20 cellular contexts compared by ENCODE assay signal in the genomic region with DNA sequence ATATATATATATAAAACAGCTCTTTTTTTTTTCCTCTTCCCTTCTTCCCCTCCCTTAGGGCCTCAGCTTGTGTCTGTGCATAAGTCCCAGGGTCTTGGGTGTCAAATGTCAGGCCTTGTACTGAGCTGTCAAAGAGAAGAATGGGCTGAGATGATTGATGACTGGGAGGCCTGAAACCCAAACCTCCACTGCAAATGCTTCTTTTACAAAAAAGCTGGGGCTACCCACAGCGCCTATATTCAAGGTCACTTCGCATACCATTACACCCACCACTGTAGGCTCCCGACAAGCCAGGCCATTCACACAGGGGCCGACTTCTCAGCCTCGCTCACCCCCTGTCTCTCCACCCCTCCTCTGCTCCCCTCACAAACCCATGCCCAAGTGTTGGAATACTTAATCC.
DNase-seq lines count a peak whose midpoint lies in the region; ATAC-seq and TF ChIP-seq lines count a peak whose summit lies in the region.
"Had no signal": no experiment of that assay in that cellular context is flagged by ENCODE, and none has a peak within 500 bp of the region (broad histone marks: within the 10 kb centered on the region; RNA-seq: fewer than 3 reads in every experiment).

No MANE protein-coding gene starts in this region.

- no peaks in the 10 kb centered on the region for H3K36me3 Mint-ChIP-seq in osteocyte (ENCODE audit: unreplicated experiment)
- H3K36me3 Mint-ChIP-seq: activated naive CD4-positive, alpha-beta T cell treated with anti-CD3 and anti-CD28 coated beads, Interleukin-2, amount 50 U/mL, for 24 hours had no signal

- peaks cover 4% of the 10 kb centered on the region for H3K9me3 Mint-ChIP-seq in osteocyte (ENCODE audit: unreplicated experiment)
- H3K9me3 Mint-ChIP-seq: activated naive CD4-positive, alpha-beta T cell treated with anti-CD3 and anti-CD28 coated beads, Interleukin-2, amount 50 U/mL, for 24 hours; CD4-positive, alpha-beta T cell had no signal

- POLR2A ChIA-PET in HEK293 (lab: Yijun Ruan, JAX) = no interaction called here

- H3K4me3 Mint-ChIP-seq in osteocyte (ENCODE audit: unreplicated experiment) = no peak overlapping the region
- H3K4me3 Mint-ChIP-seq: activated CD8-positive, alpha-beta T cell treated with anti-CD3 and anti-CD28 coated beads, Interleukin-2, amount 10 ng/mL, durations not matched to agents 7 days and 5 days; activated naive CD4-positive, alpha-beta T cell treated with anti-CD3 and anti-CD28 coated beads, Interleukin-2, amount 50 U/mL, for 24 hours; CD4-positive, alpha-beta T cell had no signal

- TF ChIP-seq POLR2A in upper lobe of left lung (IDR thresholded peaks at IDR 0.05) = no peak

- H3K4me3 ChIP-seq in HEK293 (ENCODE audit: low read depth, low read length) (no peak overlapping the region), ectodermal cell (ENCODE audit: insufficient read depth, low read depth, low read length) (no peak overlapping the region), upper lobe of left lung (no peak overlapping the region)
- H3K4me3 ChIP-seq: PC-9, SJSA1 had no signal

- no peak for ATAC-seq in HG03139 (IDR thresholded peaks at IDR 0.05; ENCODE audit: unreplicated experiment)
- ATAC-seq in upper lobe of left lung (ENCODE audit: low FRiP score in 2 of 2) = no peak
- ATAC-seq in GM21515 (IDR thresholded peaks at IDR 0.05; ENCODE audit: unreplicated experiment) = no peak
- ATAC-seq: activated CD8-positive, alpha-beta T cell treated with anti-CD3 and anti-CD28 coated beads, Interleukin-2, amount 10 ng/mL, durations not matched to agents 7 days and 5 days; left cardiac atrium had no signal

- TF ChIP-seq CTCF in HEK293 (tag by site-specific recombination; IDR thresholded peaks at IDR 0.05) (no peak), osteocyte (IDR thresholded peaks at IDR 0.05) (no peak), upper lobe of left lung (IDR thresholded peaks at IDR 0.05) (no peak)

- no peaks in the 10 kb centered on the region for H3K27me3 ChIP-seq in ectodermal cell (ENCODE audit: control insufficient read depth, insufficient read depth, low read length, poor library complexity, severe bottlenecking)
- H3K27me3 ChIP-seq in upper lobe of left lung = no peaks in the 10 kb centered on the region
- H3K27me3 ChIP-seq: SJSA1 had no signal

- H3K4me1 Mint-ChIP-seq in osteocyte (ENCODE audit: unreplicated experiment) = peaks cover 37% of the 10 kb centered on the region

- no peaks in the 10 kb centered on the region for H3K9me3 ChIP-seq in HEK293 (ENCODE audit: control insufficient read depth, insufficient read depth, low read depth, low read length)
- no peaks in the 10 kb centered on the region for H3K9me3 ChIP-seq in ectodermal cell (ENCODE audit: control insufficient read depth, low read length)
- no peaks in the 10 kb centered on the region for H3K9me3 ChIP-seq in upper lobe of left lung
- H3K9me3 ChIP-seq: SJSA1 had no signal

- H3K27ac ChIP-seq in HEK293 (ENCODE audit: extremely low read depth, low read depth, low read length) (no peak overlapping the region), ectodermal cell (ENCODE audit: insufficient read depth, low read depth, low read length, poor library complexity, severe bottlenecking) (peak overlapping the region; percentile 81), upper lobe of left lung (no peak overlapping the region)
- H3K27ac ChIP-seq: PC-9, SJSA1 had no signal

- H3K36me3 ChIP-seq in HEK293 (ENCODE audit: control insufficient read depth in 2 of 2, insufficient read depth in 1 of 2, low read length in 2 of 2) (no peaks in the 10 kb centered on the region), ectodermal cell (ENCODE audit: control insufficient read depth, insufficient read depth, low read length) (no peaks in the 10 kb centered on the region), upper lobe of left lung (no peaks in the 10 kb centered on the region)
- H3K36me3 ChIP-seq: SJSA1 had no signal

- DNase-seq in NCI-H2171 treated with DMSO at 0.1 percent for 48 hours (lab: John Stamatoyannopoulos, UW) = peak; percentile 46
- DNase-seq in osteocyte (ENCODE audit: extremely low spot score, unreplicated experiment) = no peak
- no peak for DNase-seq in epidermal melanocyte (ENCODE audit: insufficient read length, low spot score)
- DNase-seq in upper lobe of left lung = no peak
- DNase-seq: activated CD8-positive, alpha-beta T cell treated with anti-CD3 and anti-CD28 coated beads, Interleukin-2, amount 10 ng/mL, durations not matched to agents 7 days and 5 days; activated T-cell treated with anti-CD3 and anti-CD28 coated beads, Interleukin-2, amount 50 U/mL, for 48 hours; CD4-positive, alpha-beta T cell; hypothalamus; left cardiac atrium; NCI-H1105; NCI-H774; stimulated activated CD4-positive, alpha-beta T cell treated with anti-CD3 and anti-CD28 coated beads, Interleukin-12 subunit alpha, Interleukin-12 subunit beta, amount 100 ng/mL, for 4 hours; stimulated activated CD8-positive, alpha-beta memory T cell treated with anti-CD3 and anti-CD28 coated beads, Interleukin-4, amount 100 ng/mL, for 48 hours had no signal

- no peaks in the 10 kb centered on the region for H3K27me3 Mint-ChIP-seq in osteocyte (ENCODE audit: unreplicated experiment)
- H3K27me3 Mint-ChIP-seq: activated naive CD4-positive, alpha-beta T cell treated with anti-CD3 and anti-CD28 coated beads, Interleukin-2, amount 50 U/mL, for 24 hours; CD4-positive, alpha-beta T cell had no signal

- H3K4me1 ChIP-seq in HEK293 (ENCODE audit: control insufficient read depth, insufficient read depth, low read length) = no peaks in the 10 kb centered on the region
- peaks cover 13% of the 10 kb centered on the region for H3K4me1 ChIP-seq in ectodermal cell (ENCODE audit: control insufficient read depth, insufficient read depth, low read length)
- H3K4me1 ChIP-seq in upper lobe of left lung = no peaks in the 10 kb centered on the region
- H3K4me1 ChIP-seq: SJSA1 had no signal

- 14 to 20% methylated on average over 5 of the region's 5 CpGs for WGBS in ectodermal cell, 2 experiments
- 82 to 89% methylated on average over 5 of the region's 5 CpGs for WGBS in upper lobe of left lung, 2 donors

- H3K27ac Mint-ChIP-seq in osteocyte (ENCODE audit: unreplicated experiment) = peak overlapping the region; percentile 60
- H3K27ac Mint-ChIP-seq: activated CD8-positive, alpha-beta T cell treated with anti-CD3 and anti-CD28 coated beads, Interleukin-2, amount 10 ng/mL, durations not matched to agents 7 days and 5 days; activated naive CD4-positive, alpha-beta T cell treated with anti-CD3 and anti-CD28 coated beads, Interleukin-2, amount 50 U/mL, for 24 hours; CD4-positive, alpha-beta T cell had no signal

- TF ChIP-seq EP300 in upper lobe of left lung (IDR thresholded peaks at IDR 0.05) = no peak

- CTCF ChIA-PET in HEK293 (lab: Yijun Ruan, JAX) = no interaction called here

TF ChIP-seq in HEK293, 187 proteins besides CTCF, POLR2A, EP300 and RAD21:
- no peak for TF ChIP-seq ZNF239 (tag by site-specific recombination; IDR thresholded peaks at IDR 0.05)
- TF ChIP-seq MEIS1 (CRISPR knock-in tag; IDR thresholded peaks at IDR 0.05; ENCODE audit: borderline replicate concordance) = peak; percentile 87
